In genomic region chr16:85137323-85138072, GRCh38 we compare ENCODE assay signal across 10 cellular contexts. TPM values are rescaled to one million over a fixed set of nuclear protein-coding genes. Genes with fewer than 3 reads are reported as not detected.
DNase-seq lines count a peak whose midpoint lies in the region; ATAC-seq, FAIRE-seq and TF ChIP-seq lines count a peak whose summit lies in the region.
"Had no signal": no experiment of that assay in that cellular context is flagged by ENCODE, and none has a peak within 500 bp of the region (broad histone marks: within the 10 kb centered on the region; RNA-seq: fewer than 3 reads in every experiment).

No MANE protein-coding gene starts in this region.

- H3K9me1 ChIP-seq in endothelial cell of umbilical vein (replicated peaks; ENCODE audit: control insufficient read depth, extremely low read depth, insufficient read depth, low read length) = no peaks in the 10 kb centered on the region

- no peak for DNase-seq in activated naive CD8-positive, alpha-beta T cell treated with anti-CD3 and anti-CD28 coated beads for 36 hours
- DNase-seq in endothelial cell of umbilical vein (ENCODE audit: low read depth, low spot score) (peak; percentile 65), aorta (peak; percentile 97), T1000 (lab: John Stamatoyannopoulos, UW) (no peak)
- no peak for DNase-seq in activated CD8-positive, alpha-beta memory T cell treated with anti-CD3 and anti-CD28 coated beads, Interleukin-2, amount 50 U/mL, for 4 hours
- DNase-seq: CD4-positive, CD25-positive, alpha-beta regulatory T cell had no signal

- H3K36me3 Mint-ChIP-seq in activated naive CD8-positive, alpha-beta T cell = no peaks in the 10 kb centered on the region
- no peaks in the 10 kb centered on the region for H3K36me3 Mint-ChIP-seq in activated naive CD8-positive, alpha-beta T cell treated with anti-CD3 and anti-CD28 coated beads for 36 hours
- H3K36me3 Mint-ChIP-seq: CD4-positive, CD25-positive, alpha-beta regulatory T cell had no signal

- no peaks in the 10 kb centered on the region for H3K9me3 Mint-ChIP-seq in activated naive CD8-positive, alpha-beta T cell (ENCODE audit: low read depth)
- no peaks in the 10 kb centered on the region for H3K9me3 Mint-ChIP-seq in activated naive CD8-positive, alpha-beta T cell treated with anti-CD3 and anti-CD28 coated beads for 36 hours
- H3K9me3 Mint-ChIP-seq: CD4-positive, CD25-positive, alpha-beta regulatory T cell had no signal

- 2% methylated on average over 26 to 29 of the region's 29 CpGs for WGBS in aorta, 2 donors

- no peaks in the 10 kb centered on the region for H3K79me2 ChIP-seq in endothelial cell of umbilical vein (ENCODE audit: control insufficient read depth, insufficient read depth, low read length)

- POLR2A ChIA-PET in endothelial cell of umbilical vein (lab: Charles Lee) = no interaction called here

- TF ChIP-seq POLR2A in endothelial cell of umbilical vein (IDR thresholded peaks at IDR 0.05; ENCODE audit: low read depth, low read length) = no peak

- H3K4me3 ChIP-seq in endothelial cell of umbilical vein (replicated peaks in 1 of 3; ENCODE audit: insufficient read depth in 1 of 3, low read depth in 1 of 3, low read length in 3 of 3) = no peak overlapping the region
- H3K4me3 ChIP-seq in mucosa of rectum (ENCODE audit: low read length in 2 of 2) = peak overlapping the region; percentile 36 to 44
- no peak overlapping the region for H3K4me3 ChIP-seq in aorta (ENCODE audit: low read length in 2 of 2)

- H3K36me3 ChIP-seq in endothelial cell of umbilical vein (ENCODE audit: control insufficient read depth in 2 of 2, extremely low read depth in 1 of 2, insufficient read depth in 2 of 2, low read length in 2 of 2) (no peaks in the 10 kb centered on the region), mucosa of rectum (ENCODE audit: control insufficient read depth in 2 of 2, insufficient read depth in 2 of 2, low read length in 2 of 2) (no peaks in the 10 kb centered on the region), aorta (ENCODE audit: control insufficient read depth in 1 of 2, insufficient read depth in 2 of 2, low read length in 1 of 2) (no peaks in the 10 kb centered on the region)

- H3K9me3 ChIP-seq in endothelial cell of umbilical vein (replicated peaks; ENCODE audit: control insufficient read depth, insufficient read depth, low read length) (no peaks in the 10 kb centered on the region), mucosa of rectum (ENCODE audit: control insufficient read depth in 2 of 2, low read length in 2 of 2) (no peaks in the 10 kb centered on the region), aorta (ENCODE audit: control insufficient read depth, low read length) (no peaks in the 10 kb centered on the region)

- peak overlapping the region; percentile 31 for H3K4me3 Mint-ChIP-seq in activated naive CD8-positive, alpha-beta T cell
- no peak overlapping the region for H3K4me3 Mint-ChIP-seq in activated naive CD8-positive, alpha-beta T cell treated with anti-CD3 and anti-CD28 coated beads for 36 hours
- H3K4me3 Mint-ChIP-seq: CD4-positive, CD25-positive, alpha-beta regulatory T cell had no signal

- dilution Hi-C loops in endothelial cell of umbilical vein (cut with MboI; ENCODE audit: extremely low pct_ligation_motif_present, low sequenced_read_pairs) = no loop called here

- peak; percentile 60 for FAIRE-seq in endothelial cell of umbilical vein (lab: Jason Lieb, UNC)

- TF ChIP-seq CTCF in endothelial cell of umbilical vein (IDR thresholded peaks at IDR 0.05; ENCODE audit: extremely low read depth in 1 of 2, insufficient read depth in 1 of 2, low read depth in 1 of 2, low read length in 2 of 2) = no peak

- no peak overlapping the region for H3K27ac Mint-ChIP-seq in activated naive CD8-positive, alpha-beta T cell
- H3K27ac Mint-ChIP-seq in activated naive CD8-positive, alpha-beta T cell treated with anti-CD3 and anti-CD28 coated beads for 36 hours = no peak overlapping the region
- H3K27ac Mint-ChIP-seq: CD4-positive, CD25-positive, alpha-beta regulatory T cell had no signal

- H3K4me1 ChIP-seq in endothelial cell of umbilical vein (ENCODE audit: control insufficient read depth, extremely low read depth, insufficient read depth, low read length) = peaks cover 29% of the 10 kb centered on the region
- peaks cover 10 to 13% of the 10 kb centered on the region in 2 donors for H3K4me1 ChIP-seq in mucosa of rectum (ENCODE audit: control insufficient read depth in 2 of 2, insufficient read depth in 2 of 2, low read length in 2 of 2)
- no peaks in the 10 kb centered on the region for H3K4me1 ChIP-seq in aorta (ENCODE audit: control insufficient read depth in 1 of 2, insufficient read depth in 2 of 2, low read length in 2 of 2)

- ATAC-seq in aorta (ENCODE audit: low FRiP score) (peak; percentile 94), HG03460 (IDR thresholded peaks at IDR 0.05; ENCODE audit: unreplicated experiment) (no peak)

- CTCF ChIA-PET in endothelial cell of umbilical vein (lab: Charles Lee) = interaction anchor here (1.7 to 2.4 kb wide), 2 partner anchors 23 to 35 kb away, joined by 7 to 9 read pairs; no protein-coding TSS in a partner anchor

- H2AFZ ChIP-seq in endothelial cell of umbilical vein (ENCODE audit: low read depth, low read length) = peak overlapping the region; percentile 83

- H3K4me1 Mint-ChIP-seq in activated naive CD8-positive, alpha-beta T cell (ENCODE audit: low read depth) = peaks cover 7% of the 10 kb centered on the region
- H3K4me1 Mint-ChIP-seq in activated naive CD8-positive, alpha-beta T cell treated with anti-CD3 and anti-CD28 coated beads for 36 hours = peaks cover 2% of the 10 kb centered on the region

- intact Hi-C loops in endothelial cell of umbilical vein (cut with micrococcal nuclease) = no loop called here
- intact Hi-C loops in aorta (cut with DNase I) = loop anchor here in 1 of 2 donors (5.0 kb wide), 1 partner anchor 100 kb away; no protein-coding TSS in a partner anchor

- H3K27me3 Mint-ChIP-seq in activated naive CD8-positive, alpha-beta T cell = peaks cover 23% of the 10 kb centered on the region
- peaks cover 36% of the 10 kb centered on the region for H3K27me3 Mint-ChIP-seq in activated naive CD8-positive, alpha-beta T cell treated with anti-CD3 and anti-CD28 coated beads for 36 hours

- peak overlapping the region; percentile 41 for H3K4me2 ChIP-seq in endothelial cell of umbilical vein (ENCODE audit: insufficient read depth, low read length)

- H3K27ac ChIP-seq in endothelial cell of umbilical vein (ENCODE audit: insufficient read depth, low read depth, low read length) (no peak overlapping the region), mucosa of rectum (ENCODE audit: low read depth in 2 of 2, low read length in 2 of 2) (peak overlapping the region; percentile 63 to 84), aorta (ENCODE audit: low read depth in 1 of 2, low read length in 2 of 2) (no peak overlapping the region)

- H3K27me3 ChIP-seq in endothelial cell of umbilical vein (ENCODE audit: control insufficient read depth in 2 of 2, insufficient read depth in 2 of 2, low read length in 2 of 2) (no peaks in the 10 kb centered on the region), mucosa of rectum (ENCODE audit: control insufficient read depth in 2 of 2, insufficient read depth in 2 of 2, low read length in 2 of 2) (peaks cover 0 to 3% of the 10 kb centered on the region in 2 donors), aorta (ENCODE audit: control insufficient read depth in 1 of 2, insufficient read depth in 2 of 2, low read length in 1 of 2) (no peaks in the 10 kb centered on the region)

- H3K9ac ChIP-seq in endothelial cell of umbilical vein (replicated peaks; ENCODE audit: extremely low read depth, insufficient read depth, low read length) (no peak overlapping the region), mucosa of rectum (ENCODE audit: low read depth in 1 of 2, low read length in 2 of 2) (peak overlapping the region; percentile 40 to 41)

- no TSS peak for BruUV-seq in endothelial cell of umbilical vein (replicated peaks; lab: Mats Ljungman, UMichigan)

- H4K20me1 ChIP-seq in endothelial cell of umbilical vein (replicated peaks; ENCODE audit: control insufficient read depth, extremely low read depth, insufficient read depth, low read length) = no peaks in the 10 kb centered on the region

TF ChIP-seq in endothelial cell of umbilical vein, 7 proteins besides CTCF, POLR2A, EP300 and RAD21:
- TF ChIP-seq EZH2 (IDR thresholded peaks at IDR 0.05; ENCODE audit: borderline replicate concordance, low read depth, low read length, severe bottlenecking) (no peak), POLR2AphosphoS5 (IDR thresholded peaks at IDR 0.05; ENCODE audit: insufficient read depth, low read depth, low read length) (no peak), MYC (IDR thresholded peaks at IDR 0.05; ENCODE audit: low read depth, low read length) (no peak), GATA2 (IDR thresholded peaks at IDR 0.05; ENCODE audit: insufficient read depth, insufficient read length, low read depth, low read length) (no peak), MAX (IDR thresholded peaks at IDR 0.05; ENCODE audit: insufficient read depth, insufficient read length) (peak; percentile 57), JUN (IDR thresholded peaks at IDR 0.05; ENCODE audit: borderline replicate concordance, insufficient read depth, insufficient read length, low read depth) (no peak), FOS (IDR thresholded peaks at IDR 0.05; ENCODE audit: borderline replicate concordance, insufficient read depth, low read length) (no peak)

RNA-seq across cellular contexts. Expression of gene CIBAR2, which starts 25.2 kb away (rescaled TPM):
- not detected for total RNA-seq in activated naive CD8-positive, alpha-beta T cell treated with anti-CD3 and anti-CD28 coated beads for 36 hours
- total RNA-seq in endothelial cell of umbilical vein = not detected in 2 replicates
- 0.07 and 0.30 TPM in 2 replicates for polyA plus RNA-seq in endothelial cell of umbilical vein
- 0.13 TPM in 1 of 2 replicates, not detected in the other for polyA plus RNA-seq in endothelial cell of umbilical vein (2011; cell fraction: cytosol; rRNA removed)
- 2.5 and 3.1 TPM in 2 replicates for polyA plus RNA-seq in endothelial cell of umbilical vein (2011; cell fraction: nucleus; rRNA removed)
- polyA plus RNA-seq in endothelial cell of umbilical vein (2012) = 0.15 and 0.23 TPM in 2 replicates
- not detected in 2 replicates for polyA minus RNA-seq in endothelial cell of umbilical vein
- not detected for polyA minus RNA-seq in endothelial cell of umbilical vein (2011; cell fraction: cytosol; rRNA and poly(A)+ RNA removed)
- 0.38 TPM in 1 of 2 replicates, not detected in the other for polyA minus RNA-seq in endothelial cell of umbilical vein (2011; cell fraction: nucleus; rRNA and poly(A)+ RNA removed)
- under 1 TPM in 1 of 2 donors, not detected in 1; 0.57 TPM for total RNA-seq in aorta
- polyA plus RNA-seq in aorta = not detected
- total RNA-seq: CD4-positive, CD25-positive, alpha-beta regulatory T cell; pulmonary artery endothelial cell had no signal
- polyA plus RNA-seq: CD4-positive, CD25-positive, alpha-beta regulatory T cell had no signal

Comparison
In these comparisons a context has a peak if more than half of its experiments do, and no peak if none do; other contexts are left out.
1. DNase-seq: peak in endothelial cell of umbilical vein (single experiment) and aorta (2 of 2); none in activated naive CD8-positive, alpha-beta T cell treated with anti-CD3 and anti-CD28 coated beads for 36 hours (single experiment), T1000 (single experiment) and activated CD8-positive, alpha-beta memory T cell treated with anti-CD3 and anti-CD28 coated beads, Interleukin-2, amount 50 U/mL, for 4 hours (single experiment).
2. H3K27ac ChIP-seq: peak in mucosa of rectum (2 of 2); none in endothelial cell of umbilical vein (single experiment) and aorta (0 of 2).
3. H3K4me3 ChIP-seq: peak in mucosa of rectum (2 of 2); none in endothelial cell of umbilical vein (0 of 3) and aorta (0 of 2).